30 cellular contexts compared by ENCODE assay signal in genomic region chr7:44182827-44183226, GRCh38. TPM values are rescaled to one million over a fixed set of nuclear protein-coding genes. Genes with fewer than 3 reads are reported as not detected.
"Had no signal": no experiment of that assay in that cellular context is flagged by ENCODE, and none has a peak within 500 bp of the region (broad histone marks: within the 10 kb centered on the region; RNA-seq: fewer than 3 reads in every experiment).

No MANE protein-coding gene starts in this region.

- H3K27me3 ChIP-seq: ascending aorta had no signal

- H3K27ac ChIP-seq: ascending aorta, KMS-11, RWPE1 had no signal

- H3K36me3 ChIP-seq: ascending aorta had no signal

- DNase-seq: activated CD4-positive, alpha-beta T cell treated with anti-CD3 and anti-CD28 coated beads, Interleukin-2, amount 10 ng/mL, durations not matched to agents 24 days and 14 days; activated CD4-positive, alpha-beta T cell treated with anti-CD3 and anti-CD28 coated beads, Interleukin-2, amount 50 U/mL, for 4 hours; activated CD8-positive, alpha-beta T cell treated with anti-CD3 and anti-CD28 coated beads for 36 hours; activated gamma-delta T cell; activated naive CD4-positive, alpha-beta T cell treated with Interleukin-2 at 50 U/mL for 16 hours; activated naive CD8-positive, alpha-beta T cell treated with anti-CD3 and anti-CD28 coated beads, Interleukin-2, amount 10 ng/mL, durations not matched to agents 7 days and 5 days; activated T-cell treated with anti-CD3 and anti-CD28 coated beads, Interleukin-2, amount 50 U/mL, for 24 hours; MM.1S; MV-4-11; NCI-H1092; NCI-H1436 treated with DMSO at 0.1 percent for 48 hours; NCI-H1694 treated with DMSO at 0.1 percent for 48 hours; NCI-H2029; NCI-H345; NCI-H510A; NCI-H526; NCI-H748 treated with DMSO at 0.1 percent for 48 hours; NK-92 treated with Interleukin-12 subunit alpha and Interleukin-12 subunit beta, amount 100 ng/mL, for 24 hours; PC-3; SW 1271; T-helper 1 cell; T-helper 2 cell; T-helper 9 cell had no signal

- H3K4me1 Mint-ChIP-seq: activated CD4-positive, alpha-beta T cell treated with anti-CD3 and anti-CD28 coated beads, Interleukin-2, amount 10 ng/mL, durations not matched to agents 24 days and 14 days; activated naive CD4-positive, alpha-beta T cell treated with anti-CD3 and anti-CD28 coated beads, Interleukin-2, amount 50 U/mL, for 24 hours; activated naive CD8-positive, alpha-beta T cell treated with anti-CD3 and anti-CD28 coated beads, Interleukin-2, amount 10 ng/mL, durations not matched to agents 7 days and 5 days had no signal

- H3K4me2 ChIP-seq: KMS-11 had no signal

- H3K4me1 ChIP-seq: ascending aorta had no signal

- H3K27me3 Mint-ChIP-seq: activated CD8-positive, alpha-beta T cell treated with anti-CD3 and anti-CD28 coated beads for 36 hours; activated naive CD4-positive, alpha-beta T cell treated with anti-CD3 and anti-CD28 coated beads, Interleukin-2, amount 50 U/mL, for 24 hours had no signal

- H3K36me3 Mint-ChIP-seq: activated naive CD4-positive, alpha-beta T cell treated with anti-CD3 and anti-CD28 coated beads, Interleukin-2, amount 50 U/mL, for 24 hours had no signal

- H3K4me3 ChIP-seq: ascending aorta had no signal

- H3K9ac ChIP-seq: KMS-11 had no signal

- H3K27ac Mint-ChIP-seq: activated CD4-positive, alpha-beta T cell treated with anti-CD3 and anti-CD28 coated beads, Interleukin-2, amount 10 ng/mL, durations not matched to agents 24 days and 14 days; activated CD8-positive, alpha-beta T cell treated with anti-CD3 and anti-CD28 coated beads for 36 hours; activated naive CD4-positive, alpha-beta T cell treated with anti-CD3 and anti-CD28 coated beads, Interleukin-2, amount 50 U/mL, for 24 hours; activated naive CD8-positive, alpha-beta T cell treated with anti-CD3 and anti-CD28 coated beads, Interleukin-2, amount 10 ng/mL, durations not matched to agents 7 days and 5 days; activated T-cell treated with anti-CD3 and anti-CD28 coated beads, Interleukin-2, amount 50 U/mL, for 24 hours; activated T-helper 2 cell treated with anti-CD3 and anti-CD28 coated beads, Interferon-gamma antibody, Interleukin-2, Interleukin-4, amounts not matched to agents 10 μg/mL and 5 μg/mL and 100 μg/mL, durations not matched to agents 14 hours and 24 hours and 36 hours had no signal

- H3K4me3 Mint-ChIP-seq: activated CD4-positive, alpha-beta T cell treated with anti-CD3 and anti-CD28 coated beads, Interleukin-2, amount 10 ng/mL, durations not matched to agents 24 days and 14 days; activated CD8-positive, alpha-beta T cell treated with anti-CD3 and anti-CD28 coated beads for 36 hours; activated naive CD4-positive, alpha-beta T cell treated with anti-CD3 and anti-CD28 coated beads, Interleukin-2, amount 50 U/mL, for 24 hours; activated naive CD8-positive, alpha-beta T cell treated with anti-CD3 and anti-CD28 coated beads, Interleukin-2, amount 10 ng/mL, durations not matched to agents 7 days and 5 days; activated T-cell treated with anti-CD3 and anti-CD28 coated beads, Interleukin-2, amount 50 U/mL, for 24 hours had no signal

- H3K9me3 Mint-ChIP-seq: activated T-cell treated with anti-CD3 and anti-CD28 coated beads, Interleukin-2, amount 50 U/mL, for 24 hours; activated T-helper 2 cell treated with anti-CD3 and anti-CD28 coated beads, Interferon-gamma antibody, Interleukin-2, Interleukin-4, amounts not matched to agents 10 μg/mL and 5 μg/mL and 100 μg/mL, durations not matched to agents 14 hours and 24 hours and 36 hours had no signal

- ATAC-seq: activated CD8-positive, alpha-beta T cell treated with anti-CD3 and anti-CD28 coated beads for 36 hours; PC-3; Right ventricle myocardium inferior had no signal

RNA-seq across cellular contexts. Expression of gene GCK, which starts 6.4 kb away (rescaled TPM):
- total RNA-seq: LHCN-M2, PC-3 had no signal

RNA-seq across cellular contexts. Expression of gene MYL7, which starts 41.7 kb away (rescaled TPM):
- total RNA-seq: activated CD4-positive, alpha-beta T cell treated with anti-CD3 and anti-CD28 coated beads, Interleukin-2, amount 10 ng/mL, durations not matched to agents 24 days and 14 days; activated CD8-positive, alpha-beta T cell treated with anti-CD3 and anti-CD28 coated beads for 36 hours; activated naive CD8-positive, alpha-beta T cell treated with anti-CD3 and anti-CD28 coated beads, Interleukin-2, amount 10 ng/mL, durations not matched to agents 7 days and 5 days; activated T-helper 2 cell treated with anti-CD3 and anti-CD28 coated beads, Interferon-gamma antibody, Interleukin-2, Interleukin-4, amounts not matched to agents 10 μg/mL and 5 μg/mL and 100 μg/mL, durations not matched to agents 14 hours and 24 hours and 36 hours; ascending aorta; LHCN-M2; PC-3 had no signal
